In genomic region chr19:5692785-5693194, GRCh38 we compare ENCODE assay signal across 10 cellular contexts. TPM values are rescaled to one million over a fixed set of nuclear protein-coding genes. Genes with fewer than 3 reads are reported as not detected.
DNase-seq lines count a peak whose midpoint lies in the region; ATAC-seq and TF ChIP-seq lines count a peak whose summit lies in the region.
"Had no signal": no experiment of that assay in that cellular context is flagged by ENCODE, and none has a peak within 500 bp of the region (broad histone marks: within the 10 kb centered on the region; RNA-seq: fewer than 3 reads in every experiment).

No MANE protein-coding gene starts in this region.

- H3K4me3 ChIP-seq in adipocyte (ENCODE audit: low read length) (no peak overlapping the region), heart right ventricle (no peak overlapping the region)

- DNase-seq in DMS 273 (lab: John Stamatoyannopoulos, UW; ENCODE audit: unreplicated experiment) (peak; percentile 68), DMS 273 treated with DMSO at 0.1 percent for 48 hours (lab: John Stamatoyannopoulos, UW) (no peak), adipocyte (ENCODE audit: low read depth) (no peak), osteocyte (ENCODE audit: extremely low spot score, unreplicated experiment) (no peak), heart right ventricle (no peak), NCI-H1436 treated with DMSO at 0.1 percent for 48 hours (lab: John Stamatoyannopoulos, UW) (no peak)
- DNase-seq: 8988T had no signal

- WGBS in heart right ventricle, 2 donors, result 73 to 74% methylated on average over 7 of the region's 7 CpGs

- H3K36me3 ChIP-seq in adipocyte (ENCODE audit: control insufficient read depth, insufficient read depth, low read length, severe bottlenecking) (peaks cover 55% of the 10 kb centered on the region), heart right ventricle (peaks cover 7 to 63% (median 53%) of the 10 kb centered on the region in 9 donors)

- H3K27ac ChIP-seq in heart right ventricle, result peak overlapping the region in 2 of 10 donors; percentile 11 to 15

- H3K4me1 ChIP-seq in adipocyte (ENCODE audit: control insufficient read depth, insufficient read depth, low read length) (peaks cover 12% of the 10 kb centered on the region), heart right ventricle (peaks cover 7 to 33% (median 25%) of the 10 kb centered on the region in 9 donors)

- H3K9ac ChIP-seq in adipocyte (ENCODE audit: low read length), result peak overlapping the region; percentile 98

- TF ChIP-seq CTCF in osteocyte (IDR thresholded peaks at IDR 0.05) (no peak), heart right ventricle (IDR thresholded peaks at IDR 0.05) (no peak)

- no peaks in the 10 kb centered on the region for H3K36me3 Mint-ChIP-seq in IgD-negative memory B cell
- H3K36me3 Mint-ChIP-seq in osteocyte (ENCODE audit: unreplicated experiment), result peaks cover 15% of the 10 kb centered on the region

- peak overlapping the region in 2 of 4 donors; percentile 94 to 97 for H3K4me3 Mint-ChIP-seq in IgD-negative memory B cell
- H3K4me3 Mint-ChIP-seq in osteocyte (ENCODE audit: unreplicated experiment), result peak overlapping the region; percentile 97

- H3K9me3 ChIP-seq in adipocyte (ENCODE audit: control insufficient read depth, low read length), result no peaks in the 10 kb centered on the region
- H3K9me3 ChIP-seq in heart right ventricle, result no peaks in the 10 kb centered on the region

- ATAC-seq in heart right ventricle (no peak), HG03025 (IDR thresholded peaks at IDR 0.05; ENCODE audit: low FRiP score, unreplicated experiment) (no peak)

- intact Hi-C loops in heart right ventricle (cut with DNase I), result no loop called here

- H3K4me1 Mint-ChIP-seq in IgD-negative memory B cell (peaks cover 14 to 22% (median 21%) of the 10 kb centered on the region in 3 donors), osteocyte (ENCODE audit: unreplicated experiment) (peaks cover 18% of the 10 kb centered on the region)

- peak overlapping the region; percentile 88 to 91 (median 90) for H3K27ac Mint-ChIP-seq in IgD-negative memory B cell
- peak overlapping the region; percentile 31 for H3K27ac Mint-ChIP-seq in osteocyte (ENCODE audit: unreplicated experiment)

- no peaks in the 10 kb centered on the region for H3K27me3 ChIP-seq in adipocyte (replicated peaks; ENCODE audit: control insufficient read depth, insufficient read depth, low read length)
- no peaks in the 10 kb centered on the region for H3K27me3 ChIP-seq in heart right ventricle

- H3K9me3 Mint-ChIP-seq in IgD-negative memory B cell, result no peaks in the 10 kb centered on the region
- no peaks in the 10 kb centered on the region for H3K9me3 Mint-ChIP-seq in osteocyte (ENCODE audit: unreplicated experiment)

- H3K27me3 Mint-ChIP-seq in IgD-negative memory B cell (no peaks in the 10 kb centered on the region), osteocyte (ENCODE audit: unreplicated experiment) (no peaks in the 10 kb centered on the region)

RNA-seq across cellular contexts. Expression of gene RPL36, which starts 2.7 kb away (rescaled TPM):
- 2,640 TPM for polyA plus RNA-seq in IgD-negative memory B cell
- 716 and 728 TPM in 2 replicates for total RNA-seq in osteocyte
- total RNA-seq in heart right ventricle, result 100 to 1,000 TPM; 270 to 463 (median 322) TPM
- 1,000 to 10,000 TPM in 1 of 2 donors, 100 to 1,000 TPM in 1; 980 to 1,152 TPM for polyA plus RNA-seq in heart right ventricle

RNA-seq across cellular contexts. Expression of gene HSD11B1L, which starts 12.0 kb away (rescaled TPM):
- polyA plus RNA-seq in IgD-negative memory B cell, result 2.1 TPM
- total RNA-seq in osteocyte, result 9.7 and 10.7 TPM in 2 replicates
- total RNA-seq in heart right ventricle, result 1 to 10 TPM; 3.3 to 7.6 (median 4.2) TPM
- polyA plus RNA-seq in heart right ventricle, result 10 to 100 TPM in 1 of 2 donors, 1 to 10 TPM in 1; 6.3 to 13.2 TPM

RNA-seq across cellular contexts. Expression of gene MICOS13, which starts 12.5 kb away (rescaled TPM):
- polyA plus RNA-seq in IgD-negative memory B cell (107 TPM), heart right ventricle (100 to 1,000 TPM; 263 to 658 TPM)
- total RNA-seq in osteocyte (59.1 and 60.7 TPM in 2 replicates), heart right ventricle (100 to 1,000 TPM; 122 to 173 (median 133) TPM)

RNA-seq across cellular contexts. Expression of gene LONP1, which starts 27.2 kb away (rescaled TPM):
- polyA plus RNA-seq in IgD-negative memory B cell, result 38.5 TPM
- total RNA-seq in osteocyte, result 90.3 and 93.9 TPM in 2 replicates
- total RNA-seq in heart right ventricle, result 100 to 1,000 TPM in 1 of 10 donors, 10 to 100 TPM in 9; 71.4 to 101 (median 88.5) TPM
- 100 to 1,000 TPM in 1 of 2 donors, 10 to 100 TPM in 1; 95.0 to 121 TPM for polyA plus RNA-seq in heart right ventricle

RNA-seq across cellular contexts. Expression of gene CATSPERD, which starts 27.6 kb away (rescaled TPM):
- polyA plus RNA-seq in IgD-negative memory B cell, result not detected
- total RNA-seq in osteocyte, result not detected in 2 replicates
- total RNA-seq in heart right ventricle, result not detected
- not detected for polyA plus RNA-seq in heart right ventricle
- total RNA-seq: kidney epithelial cell had no signal
